8 cellular contexts compared by ENCODE assay signal in genomic region chr3:71050521-71051258, GRCh38.
DNase-seq lines count a peak whose midpoint lies in the region; ATAC-seq and TF ChIP-seq lines count a peak whose summit lies in the region.

No MANE protein-coding gene starts in this region.

- TF ChIP-seq CTCF in AG04450 (IDR thresholded peaks at IDR 0.05; ENCODE audit: low read depth, low read length) (no peak), brain (conservative IDR thresholded peaks at IDR 0.05) (no peak)

- H3K9me3 Mint-ChIP-seq in brain: no peaks in the 10 kb centered on the region

- WGBS in mesodermal cell (ENCODE audit: insufficient coverage in 2 of 2), 2 experiments: 39 to 51% methylated on average over 6 of the region's 6 CpGs

- POLR2A ChIA-PET in AG04450 (lab: Yijun Ruan, JAX): interaction anchor here (1.7 kb wide), 1 partner anchor 11 kb away, joined by 5 read pairs; no protein-coding TSS in a partner anchor

- H3K36me3 Mint-ChIP-seq in brain: peaks cover 29% of the 10 kb centered on the region

- H3K4me1 ChIP-seq in mesodermal cell (ENCODE audit: control insufficient read depth, insufficient read depth, low read length, poor library complexity, severe bottlenecking): peaks cover 65% of the 10 kb centered on the region

- ATAC-seq in HG03025 (IDR thresholded peaks at IDR 0.05; ENCODE audit: low FRiP score, unreplicated experiment): no peak

- H3K27me3 Mint-ChIP-seq in brain: peaks cover 3% of the 10 kb centered on the region

- peaks cover 5% of the 10 kb centered on the region for H3K36me3 ChIP-seq in mesodermal cell (ENCODE audit: control insufficient read depth, insufficient read depth, low read length)

- H3K9me3 ChIP-seq in AG04450 (ENCODE audit: control insufficient read depth, insufficient read depth, low read length) (no peaks in the 10 kb centered on the region), mesodermal cell (ENCODE audit: control insufficient read depth, low read length) (no peaks in the 10 kb centered on the region)

- no peaks in the 10 kb centered on the region for H3K27me3 ChIP-seq in AG04450 (ENCODE audit: control insufficient read depth, insufficient read depth, low read length)

- H3K27ac Mint-ChIP-seq in brain: peak overlapping the region; percentile 11 to 91 (median 79)

- H3K4me3 Mint-ChIP-seq in brain: peak overlapping the region; percentile 25 to 62 (median 34)

- DNase-seq in AG04450 (ENCODE audit: low read depth, low spot score) (no peak), LoVo (ENCODE audit: low spot score) (peak; percentile 52), NCI-H774 (lab: John Stamatoyannopoulos, UW) (no peak), activated gamma-delta T cell treated with Interleukin-2 at 50 U/mL for 16 hours (no peak), AML-193 (lab: John Stamatoyannopoulos, UW) (no peak)

- CTCF ChIA-PET in AG04450 (lab: Charles Lee): no interaction called here

- H3K4me1 Mint-ChIP-seq in brain: peaks cover 97% of the 10 kb centered on the region

- H3K27ac ChIP-seq in AG04450 (ENCODE audit: low read depth, low read length) (peak overlapping the region; percentile 23), mesodermal cell (ENCODE audit: low read depth, low read length, severe bottlenecking) (peak overlapping the region; percentile 93)

- H3K4me3 ChIP-seq in AG04450 (ENCODE audit: low read depth, low read length): no peak overlapping the region
- H3K4me3 ChIP-seq in mesodermal cell (ENCODE audit: extremely low read depth, insufficient read depth, low read length, poor library complexity, severe bottlenecking): no peak overlapping the region
